ENCODE assay signal across 8 cellular contexts in genomic region chr12:123062682-123063426, GRCh38.
DNase-seq lines count a peak whose midpoint lies in the region; ATAC-seq, FAIRE-seq and TF ChIP-seq lines count a peak whose summit lies in the region.

No MANE protein-coding gene starts in this region.

- peak overlapping the region; percentile 57 for H3K4me2 ChIP-seq in BLaER1
- peak overlapping the region; percentile 66 for H3K4me2 ChIP-seq in KMS-11
- no peak overlapping the region for H3K4me2 ChIP-seq in K562 (ENCODE audit: insufficient read depth, low read length)

- in situ Hi-C loops in K562 (cut with MboI) = no loop called here

- H3K9me1 ChIP-seq in K562 (ENCODE audit: control insufficient read depth, insufficient read depth, low read length) = no peaks in the 10 kb centered on the region

- no peak overlapping the region for H3K4me3 Mint-ChIP-seq in mesothelial cell of epicardium

- BruUV-seq in K562 (replicated peaks; lab: Mats Ljungman, UMichigan) = no TSS peak

- H3K9me3 Mint-ChIP-seq in mesothelial cell of epicardium = no peaks in the 10 kb centered on the region

- no peak for TF ChIP-seq RAD21 in K562 (CRISPR knock-in tag; conservative IDR thresholded peaks at IDR 0.05 in 1 of 2, IDR thresholded peaks at IDR 0.05 in 1 of 2)

- no peaks in the 10 kb centered on the region for H3K36me3 Mint-ChIP-seq in mesothelial cell of epicardium

- 43% methylated on average over 8 of the region's 8 CpGs for WGBS in K562 (ENCODE audit: insufficient coverage, low coverage, missing lambda C conversion rate)

- FAIRE-seq in K562 (lab: Jason Lieb, UNC) = peak; percentile 77

- ATAC-seq in K562 (no peak; the same call in 2 of the 3 replicates), lower lobe of right lung (peak; percentile 64 to 80)

- peaks cover 4% of the 10 kb centered on the region for H3K4me1 Mint-ChIP-seq in mesothelial cell of epicardium

- H3K79me2 ChIP-seq in KMS-11 (ENCODE audit: insufficient read depth, low read depth) (no peaks in the 10 kb centered on the region), K562 (ENCODE audit: control insufficient read depth, insufficient read depth, low read length) (no peaks in the 10 kb centered on the region)

- peak in 1 of 4 experiments; percentile 41 for DNase-seq in K562 (ENCODE audit: extremely low read depth in 1 of 4, low spot score in 3 of 4)
- peak; percentile 64 for DNase-seq in lower lobe of right lung
- DNase-seq in WERI-Rb-1 = no peak
- no peak for DNase-seq in GM20000 (ENCODE audit: low spot score)
- DNase-seq in mesothelial cell of epicardium (ENCODE audit: low spot score in 2 of 2, unreplicated experiment in 2 of 2) = no peak
- DNase-seq in DMS79 (lab: John Stamatoyannopoulos, UW) = no peak

- H3K9ac ChIP-seq in BLaER1 = no peak overlapping the region
- peak overlapping the region; percentile 39; the same call in 1 of the 2 replicates for H3K9ac ChIP-seq in KMS-11
- H3K9ac ChIP-seq in K562 (ENCODE audit: insufficient read depth in 1 of 2, low read depth in 2 of 2, low read length in 2 of 2) = peak overlapping the region in 1 of 2 experiments; percentile 80; a peak in 2 of 4 replicates

- H3K27ac ChIP-seq in BLaER1 (peak overlapping the region; percentile 42), KMS-11 (peak overlapping the region; percentile 52), K562 (ENCODE audit: extremely low read depth, low read depth, low read length) (no peak overlapping the region; the same call in 2 of the 3 replicates), lower lobe of right lung (peak overlapping the region; percentile 22), WERI-Rb-1 (no peak overlapping the region)

- H3K27me3 Mint-ChIP-seq in mesothelial cell of epicardium (ENCODE audit: low read depth) = no peaks in the 10 kb centered on the region

- TF ChIP-seq CTCF in KMS-11 (conservative IDR thresholded peaks at IDR 0.05; ENCODE audit: low read depth, low read length) = no peak
- TF ChIP-seq CTCF in K562 (IDR thresholded peaks at IDR 0.05 in 2 of 3, conservative IDR thresholded peaks at IDR 0.05 in 1 of 3; ENCODE audit: insufficient read depth in 2 of 3, low read depth in 1 of 3, low read length in 3 of 3) = no peak
- TF ChIP-seq CTCF in lower lobe of right lung (IDR thresholded peaks at IDR 0.05) = no peak
- TF ChIP-seq CTCF in WERI-Rb-1 (IDR thresholded peaks at IDR 0.05; ENCODE audit: low read depth, low read length) = no peak
- TF ChIP-seq CTCF in GM20000 (IDR thresholded peaks at IDR 0.05; ENCODE audit: extremely low read depth, missing control alignments) = no peak
- TF ChIP-seq CTCF in mesothelial cell of epicardium (IDR thresholded peaks at IDR 0.05; ENCODE audit: unreplicated experiment) = no peak

- H3K9me3 ChIP-seq in BLaER1 (no peaks in the 10 kb centered on the region), K562 (replicated peaks; ENCODE audit: control insufficient read depth, insufficient read depth, low read depth, low read length) (no peaks in the 10 kb centered on the region), lower lobe of right lung (no peaks in the 10 kb centered on the region), WERI-Rb-1 (ENCODE audit: severe bottlenecking) (no peaks in the 10 kb centered on the region)

- H2AFZ ChIP-seq in KMS-11 (ENCODE audit: low read depth) (peak overlapping the region; percentile 66), K562 (ENCODE audit: low read depth, low read length) (no peak overlapping the region; the same call in 1 of the 2 replicates)

- no peak overlapping the region for H3K4me3 ChIP-seq in BLaER1
- no peak overlapping the region for H3K4me3 ChIP-seq in KMS-11 (IDR thresholded peaks at IDR 0.05; ENCODE audit: insufficient read depth, low read depth, low read length)
- no peak overlapping the region for H3K4me3 ChIP-seq in K562
- H3K4me3 ChIP-seq in lower lobe of right lung = no peak overlapping the region
- no peak overlapping the region for H3K4me3 ChIP-seq in WERI-Rb-1 (ENCODE audit: low read depth, low read length)

- intact Hi-C loops in K562 (cut with micrococcal nuclease) = no loop called here
- intact Hi-C loops in lower lobe of right lung (cut with DNase I) = no loop called here

- POLR2A ChIA-PET in K562 (lab: Yijun Ruan, JAX) = interaction anchor here (1.1 to 1.4 kb wide), 2 partner anchors 10 to 20 kb away, joined by 3 read pairs; no protein-coding TSS in a partner anchor

- TF ChIP-seq POLR2A in K562 (conservative IDR thresholded peaks at IDR 0.05) = no peak

- H3K27me3 ChIP-seq in BLaER1 (no peaks in the 10 kb centered on the region), KMS-11 (ENCODE audit: insufficient read depth, low read depth) (no peaks in the 10 kb centered on the region), K562 (ENCODE audit: control insufficient read depth in 2 of 2, insufficient read depth in 2 of 2, low read length in 2 of 2) (no peaks in the 10 kb centered on the region), lower lobe of right lung (ENCODE audit: low read depth) (no peaks in the 10 kb centered on the region), WERI-Rb-1 (ENCODE audit: insufficient read depth, low read depth, severe bottlenecking) (no peaks in the 10 kb centered on the region)

- no peak overlapping the region for H3K27ac Mint-ChIP-seq in mesothelial cell of epicardium

- H3K36me3 ChIP-seq in BLaER1 (no peaks in the 10 kb centered on the region), KMS-11 (ENCODE audit: insufficient read depth) (no peaks in the 10 kb centered on the region), K562 (ENCODE audit: control insufficient read depth, insufficient read depth, low read length) (no peaks in the 10 kb centered on the region), lower lobe of right lung (no peaks in the 10 kb centered on the region), WERI-Rb-1 (no peaks in the 10 kb centered on the region)

- H4K20me1 ChIP-seq in BLaER1 (peaks cover 100% of the 10 kb centered on the region), KMS-11 (ENCODE audit: insufficient read depth) (no peaks in the 10 kb centered on the region), K562 (replicated peaks; ENCODE audit: control insufficient read depth, insufficient read depth, low read length) (peaks cover 2% of the 10 kb centered on the region; the same call in 1 of the 2 replicates)

- CTCF ChIA-PET in K562 (lab: Yijun Ruan, JAX; ENCODE audit: low intra/inter-chr PET ratio) = no interaction called here

- H3K4me1 ChIP-seq in BLaER1 = peaks cover 90% of the 10 kb centered on the region
- H3K4me1 ChIP-seq in KMS-11 (ENCODE audit: low read depth, poor library complexity, severe bottlenecking) = peaks cover 19% of the 10 kb centered on the region
- peaks cover 8 to 19% of the 10 kb centered on the region in 2 experiments; a peak in 4 of 5 replicates for H3K4me1 ChIP-seq in K562 (replicated peaks in 1 of 2; ENCODE audit: control insufficient read depth in 2 of 2, insufficient read depth in 2 of 2, low read length in 2 of 2)
- H3K4me1 ChIP-seq in lower lobe of right lung = peaks cover 77% of the 10 kb centered on the region

- TF ChIP-seq EP300 in K562 (IDR thresholded peaks at IDR 0.05; ENCODE audit: low read length) = no peak

TF ChIP-seq in K562, 482 proteins besides CTCF, POLR2A, EP300 and RAD21 (continues in another document):
- peak; percentile 69; the same call in 1 of the 2 replicates for TF ChIP-seq MAX (CRISPR knock-in tag; IDR thresholded peaks at IDR 0.05)
- TF ChIP-seq FOSL1 (tag; conservative IDR thresholded peaks at IDR 0.05) = peak; percentile 82
- no peak for TF ChIP-seq ZBTB8A (IDR thresholded peaks at IDR 0.05; ENCODE audit: partially characterized antibody)
- TF ChIP-seq, protein P1, sequence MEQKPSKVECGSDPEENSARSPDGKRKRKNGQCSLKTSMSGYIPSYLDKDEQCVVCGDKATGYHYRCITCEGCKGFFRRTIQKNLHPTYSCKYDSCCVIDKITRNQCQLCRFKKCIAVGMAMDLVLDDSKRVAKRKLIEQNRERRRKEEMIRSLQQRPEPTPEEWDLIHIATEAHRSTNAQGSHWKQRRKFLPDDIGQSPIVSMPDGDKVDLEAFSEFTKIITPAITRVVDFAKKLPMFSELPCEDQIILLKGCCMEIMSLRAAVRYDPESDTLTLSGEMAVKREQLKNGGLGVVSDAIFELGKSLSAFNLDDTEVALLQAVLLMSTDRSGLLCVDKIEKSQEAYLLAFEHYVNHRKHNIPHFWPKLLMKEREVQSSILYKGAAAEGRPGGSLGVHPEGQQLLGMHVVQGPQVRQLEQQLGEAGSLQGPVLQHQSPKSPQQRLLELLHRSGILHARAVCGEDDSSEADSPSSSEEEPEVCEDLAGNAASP (IDR thresholded peaks at IDR 0.05) = no peak
- TF ChIP-seq ESRRA (IDR thresholded peaks at IDR 0.05; ENCODE audit: borderline replicate concordance, low read depth) = peak; percentile 47; the same call in 1 of the 2 replicates
- TF ChIP-seq GABPB1 (CRISPR knock-in tag; IDR thresholded peaks at IDR 0.05) = no peak
- TF ChIP-seq TOE1 (IDR thresholded peaks at IDR 0.05; ENCODE audit: borderline replicate concordance) = no peak
- 0 out of 2 replicates have a peak, but pooled peaks have one; percentile 22 for TF ChIP-seq TOE1 (CRISPR knock-in tag; IDR thresholded peaks at IDR 0.05; ENCODE audit: borderline replicate concordance, low read depth)
- 0 out of 2 replicates have a peak, but pooled peaks have one; percentile 34 for TF ChIP-seq JUN (IDR thresholded peaks at IDR 0.05; ENCODE audit: borderline replicate concordance, low read depth, low read length)
- no peak for TF ChIP-seq JUN (CRISPR knock-in tag; IDR thresholded peaks at IDR 0.05; ENCODE audit: borderline replicate concordance)
- peak; percentile 92 for TF ChIP-seq MEF2D (tag; conservative IDR thresholded peaks at IDR 0.05; ENCODE audit: low read depth)
- 0 out of 2 replicates have a peak, but pooled peaks have one; percentile 55 for TF ChIP-seq MEF2A (IDR thresholded peaks at IDR 0.05; ENCODE audit: control insufficient read depth, low read depth, low read length)
- TF ChIP-seq TEAD4 (IDR thresholded peaks at IDR 0.05; ENCODE audit: low read length) = no peak
- TF ChIP-seq TEAD4 (CRISPR knock-in tag; IDR thresholded peaks at IDR 0.05; ENCODE audit: borderline replicate concordance) = no peak
- TF ChIP-seq JUND (IDR thresholded peaks at IDR 0.05; ENCODE audit: borderline replicate concordance, low read depth, low read length) = peak; percentile 70
- TF ChIP-seq JUND (tag; IDR thresholded peaks at IDR 0.05; ENCODE audit: borderline replicate concordance, low read depth, low read length) = peak; percentile 70; the same call in 2 of the 3 replicates
- TF ChIP-seq RBM17 (IDR thresholded peaks at IDR 0.05; ENCODE audit: borderline replicate concordance, low read depth, low read length) = no peak
- no peak for TF ChIP-seq TAF15 (IDR thresholded peaks at IDR 0.05; ENCODE audit: low read depth, low read length)

Comparison
In these comparisons a context has a peak if more than half of its experiments do, and no peak if none do; other contexts are left out.
1. H3K27ac ChIP-seq: peak in BLaER1 (single experiment), KMS-11 (single experiment) and lower lobe of right lung (single experiment); none in K562 (single experiment) and WERI-Rb-1 (single experiment).